ENCODE assay signal across 9 cellular contexts in genomic region chr6:109978174-109979032, GRCh38. TPM values are rescaled to one million over a fixed set of nuclear protein-coding genes. Genes with fewer than 3 reads are reported as not detected.
DNase-seq lines count a peak whose midpoint lies in the region; ATAC-seq and TF ChIP-seq lines count a peak whose summit lies in the region.
"Had no signal": no experiment of that assay in that cellular context is flagged by ENCODE, and none has a peak within 500 bp of the region (broad histone marks: within the 10 kb centered on the region; RNA-seq: fewer than 3 reads in every experiment).

GPR6 (plus strand) TSS chr6:109978311; CDS start chr6:109979113, 802 bp downstream.

- H3K9me3 Mint-ChIP-seq in CD4-positive, alpha-beta T cell: peaks cover 3% of the 10 kb centered on the region
- H3K9me3 Mint-ChIP-seq in activated naive CD4-positive, alpha-beta T cell treated with anti-CD3 and anti-CD28 coated beads, Interleukin-2, amount 10 ng/mL, durations not matched to agents 7 days and 5 days: no peaks in the 10 kb centered on the region

- peak in 8 of 10 experiments; percentile 3 to 48 (median 10) for DNase-seq in CD4-positive, alpha-beta T cell
- DNase-seq in HL-60 (ENCODE audit: low read depth in 1 of 2, low spot score in 1 of 2) (peak; percentile 3 to 40), NCI-H82 (lab: John Stamatoyannopoulos, UW) (peak; percentile 89), left cardiac atrium (peak; percentile 65), psoas muscle (peak; percentile 48 to 60), SW480 (ENCODE audit: low spot score) (no peak)
- DNase-seq in activated naive CD4-positive, alpha-beta T cell treated with anti-CD3 and anti-CD28 coated beads, Interleukin-2, amount 10 ng/mL, durations not matched to agents 7 days and 5 days: peak; percentile 77

- no peaks in the 10 kb centered on the region for H3K4me1 Mint-ChIP-seq in CD4-positive, alpha-beta T cell (ENCODE audit: low read depth)
- H3K4me1 Mint-ChIP-seq in activated naive CD4-positive, alpha-beta T cell treated with anti-CD3 and anti-CD28 coated beads, Interleukin-2, amount 10 ng/mL, durations not matched to agents 7 days and 5 days: no peaks in the 10 kb centered on the region

- H3K36me3 Mint-ChIP-seq in CD4-positive, alpha-beta T cell (ENCODE audit: low read depth): no peaks in the 10 kb centered on the region
- H3K36me3 Mint-ChIP-seq in activated naive CD4-positive, alpha-beta T cell treated with anti-CD3 and anti-CD28 coated beads, Interleukin-2, amount 10 ng/mL, durations not matched to agents 7 days and 5 days: no peaks in the 10 kb centered on the region
- H3K36me3 Mint-ChIP-seq: activated naive CD8-positive, alpha-beta T cell had no signal

- no peak within 1 kb of the TSS for H3K4me3 Mint-ChIP-seq in CD4-positive, alpha-beta T cell
- no peak within 1 kb of the TSS for H3K4me3 Mint-ChIP-seq in activated naive CD4-positive, alpha-beta T cell treated with anti-CD3 and anti-CD28 coated beads, Interleukin-2, amount 10 ng/mL, durations not matched to agents 7 days and 5 days
- H3K4me3 Mint-ChIP-seq: activated naive CD8-positive, alpha-beta T cell had no signal

- H3K27ac Mint-ChIP-seq in CD4-positive, alpha-beta T cell: no peak within 1 kb of the TSS
- H3K27ac Mint-ChIP-seq in activated naive CD4-positive, alpha-beta T cell treated with anti-CD3 and anti-CD28 coated beads, Interleukin-2, amount 10 ng/mL, durations not matched to agents 7 days and 5 days: no peak within 1 kb of the TSS
- H3K27ac Mint-ChIP-seq: activated naive CD8-positive, alpha-beta T cell had no signal

- WGBS in psoas muscle, 3 donors: 1 to 3% (median 2%) methylated on average over 41 to 50 of the region's 50 CpGs

- no peak for ATAC-seq in CD4-positive, alpha-beta T cell (ENCODE audit: poor library complexity)
- peak; percentile 82 to 88 for ATAC-seq in left cardiac atrium
- ATAC-seq in psoas muscle: peak in 1 of 4 donors; percentile 53
- no peak for ATAC-seq in HG03095 (IDR thresholded peaks at IDR 0.05; ENCODE audit: unreplicated experiment)

- intact Hi-C loops in CD4-positive, alpha-beta T cell (cut with DNase I, micrococcal nuclease): no loop called here
- intact Hi-C loops in left cardiac atrium (cut with DNase I) (no loop called here), psoas muscle (cut with DNase I) (no loop called here)

- POLR2A ChIA-PET in CD4-positive, alpha-beta T cell (lab: Charles Lee): no interaction called here

- no peak for TF ChIP-seq CTCF in CD4-positive, alpha-beta T cell (IDR thresholded peaks at IDR 0.05)
- no peak for TF ChIP-seq CTCF in HL-60 (IDR thresholded peaks at IDR 0.05; ENCODE audit: insufficient read depth, low read length)
- TF ChIP-seq CTCF in psoas muscle (IDR thresholded peaks at IDR 0.05): no peak

- no peak within 1 kb of the TSS for H3K27ac ChIP-seq in CD4-positive, alpha-beta T cell (ENCODE audit: low read depth, low read length)
- H3K27ac ChIP-seq in HL-60 (replicated peaks): no peak within 1 kb of the TSS
- H3K27ac ChIP-seq in psoas muscle: no peak within 1 kb of the TSS

- H3K4me1 ChIP-seq in psoas muscle: no peaks in the 10 kb centered on the region

- H3K4me3 ChIP-seq in HL-60 (replicated peaks; ENCODE audit: insufficient read depth, low read length): no peak within 1 kb of the TSS
- no peak within 1 kb of the TSS for H3K4me3 ChIP-seq in psoas muscle

- CTCF ChIA-PET in CD4-positive, alpha-beta T cell (lab: Charles Lee): no interaction called here
- CTCF ChIA-PET in activated naive CD4-positive, alpha-beta T cell treated with anti-CD3 and anti-CD28 coated beads, Interleukin-2, amount 10 ng/mL, durations not matched to agents 7 days and 5 days (lab: Charles Lee): no interaction called here

- H3K9me3 ChIP-seq in CD4-positive, alpha-beta T cell (ENCODE audit: control insufficient read depth, low read length): no peaks in the 10 kb centered on the region
- no peaks in the 10 kb centered on the region for H3K9me3 ChIP-seq in psoas muscle

- no peaks in the 10 kb centered on the region for H3K36me3 ChIP-seq in psoas muscle (ENCODE audit: insufficient read depth in 1 of 2, low read depth in 1 of 2)

- H3K27me3 Mint-ChIP-seq in CD4-positive, alpha-beta T cell: peaks cover 82% of the 10 kb centered on the region
- H3K27me3 Mint-ChIP-seq in activated naive CD4-positive, alpha-beta T cell treated with anti-CD3 and anti-CD28 coated beads, Interleukin-2, amount 10 ng/mL, durations not matched to agents 7 days and 5 days: peaks cover 46% of the 10 kb centered on the region

- peaks cover 29% of the 10 kb centered on the region for H3K27me3 ChIP-seq in CD4-positive, alpha-beta T cell (ENCODE audit: control insufficient read depth, insufficient read depth, low read length)
- peaks cover 9% of the 10 kb centered on the region for H3K27me3 ChIP-seq in HL-60 (ENCODE audit: insufficient read depth, poor library complexity, severe bottlenecking)
- H3K27me3 ChIP-seq in psoas muscle (ENCODE audit: insufficient read depth in 3 of 3, low read length in 2 of 3): peaks cover 0 to 59% (median 12%) of the 10 kb centered on the region in 3 donors

RNA-seq across cellular contexts. Expression of gene GPR6, which starts in this region (rescaled TPM):
- total RNA-seq in CD4-positive, alpha-beta T cell: not detected
- total RNA-seq in left cardiac atrium (not detected), psoas muscle (not detected)
- polyA plus RNA-seq in psoas muscle: not detected

Comparison
In these comparisons a context has a peak if more than half of its experiments do, and no peak if none do; other contexts are left out.
1. Peak in DNase-seq in CD4-positive, alpha-beta T cell; RNA of the gene not detected or under 1 TPM.
2. Peak in DNase-seq and ATAC-seq in left cardiac atrium; RNA of the gene not detected or under 1 TPM.
3. Peak in DNase-seq in psoas muscle; RNA of the gene not detected or under 1 TPM.